ENCODE assay signal across 8 cellular contexts in the genomic region with DNA sequence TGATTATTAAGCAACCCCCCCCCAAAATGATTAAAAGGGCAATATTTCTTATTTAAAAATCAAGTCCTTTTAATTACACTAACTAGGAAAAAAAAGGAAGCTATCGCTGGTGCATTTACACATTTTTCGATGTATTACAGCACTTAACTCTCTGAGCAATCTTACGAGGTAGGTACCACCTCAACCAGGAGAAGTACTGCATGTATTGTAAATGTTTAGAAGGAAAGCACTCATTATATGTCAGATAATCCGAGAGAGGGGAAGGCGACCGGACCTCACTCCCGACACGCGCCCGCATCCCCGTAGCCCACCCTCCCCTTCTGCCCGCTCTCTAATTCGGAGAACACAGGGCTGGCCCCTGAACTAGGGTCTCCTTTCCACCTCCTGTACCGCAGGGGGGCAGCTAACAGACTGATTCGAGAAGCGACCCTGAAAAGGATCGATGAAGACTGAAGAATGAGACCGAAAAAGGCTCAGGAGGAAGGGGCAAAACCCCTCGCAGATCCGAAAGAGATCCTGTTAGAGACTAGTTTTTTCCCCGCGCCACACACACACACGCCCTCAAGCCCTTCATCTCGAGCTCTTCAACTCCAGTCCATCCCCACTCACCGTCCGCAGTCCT. TPM values are rescaled to one million over a fixed set of nuclear protein-coding genes. Genes with fewer than 3 reads are reported as not detected.
A peak's percentile ranks its signal among the peaks of the same experiment; 100 is the strongest.
DNase-seq lines count a peak whose midpoint lies in the region; ATAC-seq, FAIRE-seq and TF ChIP-seq lines count a peak whose summit lies in the region.

No MANE protein-coding gene starts in this region.

- no peaks in the 10 kb centered on the region for H3K9me3 ChIP-seq in K562 (replicated peaks; ENCODE audit: control insufficient read depth, insufficient read depth, low read depth, low read length)

- intact Hi-C loops in K562 (cut with micrococcal nuclease), result loop anchor here (5.0 kb wide), 1 partner anchor 128 kb away; no protein-coding TSS in a partner anchor

- no peaks in the 10 kb centered on the region for H3K9me1 ChIP-seq in K562 (ENCODE audit: control insufficient read depth, insufficient read depth, low read length)

- H2AFZ ChIP-seq in K562 (ENCODE audit: low read depth, low read length), result peak overlapping the region; percentile 95

- H3K27ac ChIP-seq in K562 (ENCODE audit: extremely low read depth, low read depth, low read length), result peak overlapping the region; percentile 90
- H3K27ac ChIP-seq in mesendoderm (ENCODE audit: low read depth, low read length), result peak overlapping the region; percentile 47

- ATAC-seq in HG03342 (IDR thresholded peaks at IDR 0.05; ENCODE audit: unreplicated experiment), result peak; percentile 4
- peak; percentile 47 for ATAC-seq in K562

- H3K18ac ChIP-seq in mesendoderm (ENCODE audit: low read length), result peak overlapping the region; percentile 53

- H3K27ac Mint-ChIP-seq in activated naive CD4-positive, alpha-beta T cell treated with anti-CD3 and anti-CD28 coated beads, Interleukin-2, amount 50 U/mL, for 24 hours, result peak overlapping the region; percentile 97

- H2AK5ac ChIP-seq in mesendoderm (ENCODE audit: low read length), result no peak overlapping the region

- no peaks in the 10 kb centered on the region for H3K9me3 Mint-ChIP-seq in activated naive CD4-positive, alpha-beta T cell treated with anti-CD3 and anti-CD28 coated beads, Interleukin-2, amount 50 U/mL, for 24 hours

- peaks cover 3 to 5% of the 10 kb centered on the region in 2 experiments; a peak in 3 of 5 replicates for H3K4me1 ChIP-seq in K562 (replicated peaks in 1 of 2; ENCODE audit: control insufficient read depth in 2 of 2, insufficient read depth in 2 of 2, low read length in 2 of 2)
- peaks cover 2% of the 10 kb centered on the region for H3K4me1 ChIP-seq in mesendoderm (ENCODE audit: control insufficient read depth, low read depth, low read length)

- peak overlapping the region; percentile 95 for H3K4me3 Mint-ChIP-seq in activated naive CD4-positive, alpha-beta T cell treated with anti-CD3 and anti-CD28 coated beads, Interleukin-2, amount 50 U/mL, for 24 hours

- 0% methylated on average over 9 of the region's 26 CpGs for WGBS in K562 (ENCODE audit: insufficient coverage, low coverage, missing lambda C conversion rate)
- no CpG with 5 or more reads among the region's 26 CpGs for WGBS in mesendoderm (ENCODE audit: extremely low coverage, insufficient coverage, low lambda C conversion rate)

- TF ChIP-seq EP300 in K562 (IDR thresholded peaks at IDR 0.05; ENCODE audit: low read length), result no peak

- H4K20me1 ChIP-seq in K562 (replicated peaks; ENCODE audit: control insufficient read depth, insufficient read depth, low read length), result no peaks in the 10 kb centered on the region

- H4K5ac ChIP-seq in mesendoderm (ENCODE audit: low read length), result no peak overlapping the region

- TSS peak; percentile 55 for BruUV-seq in K562 (replicated peaks; lab: Mats Ljungman, UMichigan)

- peaks cover 61% of the 10 kb centered on the region for H3K36me3 ChIP-seq in K562 (ENCODE audit: control insufficient read depth, insufficient read depth, low read length)
- H3K36me3 ChIP-seq in mesendoderm (ENCODE audit: control insufficient read depth, insufficient read depth, low read length), result no peaks in the 10 kb centered on the region

- no peaks in the 10 kb centered on the region for H3K27me3 Mint-ChIP-seq in activated naive CD4-positive, alpha-beta T cell treated with anti-CD3 and anti-CD28 coated beads, Interleukin-2, amount 50 U/mL, for 24 hours

- H2BK5ac ChIP-seq in mesendoderm (ENCODE audit: low read length), result no peak overlapping the region

- peak overlapping the region; percentile 6 for H3K4ac ChIP-seq in mesendoderm (ENCODE audit: low read depth, low read length)

- peak; percentile 83; the same call in 1 of the 2 replicates for TF ChIP-seq POLR2A in K562 (conservative IDR thresholded peaks at IDR 0.05)

- CTCF ChIA-PET in K562 (lab: Yijun Ruan, JAX; ENCODE audit: low intra/inter-chr PET ratio), result no interaction called here

- H3K4me2 ChIP-seq in K562 (ENCODE audit: insufficient read depth, low read length) (peak overlapping the region; percentile 98), mesendoderm (ENCODE audit: low read length) (peak overlapping the region; percentile 52)

- no peak for TF ChIP-seq CTCF in K562 (IDR thresholded peaks at IDR 0.05 in 2 of 3, conservative IDR thresholded peaks at IDR 0.05 in 1 of 3; ENCODE audit: insufficient read depth in 2 of 3, low read depth in 1 of 3, low read length in 3 of 3)

- DNase-seq in activated naive CD4-positive, alpha-beta T cell treated with anti-CD3 and anti-CD28 coated beads, Interleukin-2, amount 50 U/mL, for 16 hours, result no peak
- peak in 2 of 4 experiments; percentile 23 to 27 for DNase-seq in K562 (ENCODE audit: extremely low read depth in 1 of 4, low spot score in 3 of 4)
- DNase-seq in mesendoderm, result no peak
- no peak for DNase-seq in SKM-1 treated with dmso at 0.1 percent for 144 hours (lab: John Stamatoyannopoulos, UW; ENCODE audit: unreplicated experiment)
- no peak for DNase-seq in NCI-H128 (lab: John Stamatoyannopoulos, UW; ENCODE audit: unreplicated experiment)
- DNase-seq in NOMO-1 (lab: John Stamatoyannopoulos, UW; ENCODE audit: unreplicated experiment in 2 of 2), result no peak

- H3K4me3 ChIP-seq in K562 (peak overlapping the region; percentile 73), mesendoderm (ENCODE audit: low read length) (peak overlapping the region; percentile 95)

- H3K9ac ChIP-seq in K562 (ENCODE audit: insufficient read depth in 1 of 2, low read depth in 2 of 2, low read length in 2 of 2) (peak overlapping the region; percentile 83 to 94), mesendoderm (ENCODE audit: low read length) (peak overlapping the region; percentile 94)

- no peak overlapping the region for H2BK15ac ChIP-seq in mesendoderm (replicated peaks; ENCODE audit: low read depth)

- H3K79me2 ChIP-seq in K562 (ENCODE audit: control insufficient read depth, insufficient read depth, low read length), result peaks cover 88% of the 10 kb centered on the region
- peaks cover 37% of the 10 kb centered on the region for H3K79me2 ChIP-seq in mesendoderm (ENCODE audit: control insufficient read depth, insufficient read depth, low read length)

- H2BK120ac ChIP-seq in mesendoderm (ENCODE audit: low read depth, low read length), result no peak overlapping the region

- no peak for TF ChIP-seq RAD21 in K562 (CRISPR knock-in tag; conservative IDR thresholded peaks at IDR 0.05 in 1 of 2, IDR thresholded peaks at IDR 0.05 in 1 of 2)

- POLR2A ChIA-PET in K562 (lab: Yijun Ruan, JAX), result interaction anchor here (1.2 kb wide), 1 partner anchor 18 kb away, joined by 6 read pairs; no protein-coding TSS in a partner anchor

- FAIRE-seq in K562 (lab: Jason Lieb, UNC), result no peak

- H3K4me1 Mint-ChIP-seq in activated naive CD4-positive, alpha-beta T cell treated with anti-CD3 and anti-CD28 coated beads, Interleukin-2, amount 50 U/mL, for 24 hours, result peaks cover 77% of the 10 kb centered on the region

- H3K56ac ChIP-seq in mesendoderm (ENCODE audit: low read length), result peak overlapping the region; percentile 96

- H3K27me3 ChIP-seq in K562 (ENCODE audit: control insufficient read depth in 2 of 2, insufficient read depth in 2 of 2, low read length in 2 of 2), result no peaks in the 10 kb centered on the region
- no peaks in the 10 kb centered on the region for H3K27me3 ChIP-seq in mesendoderm (ENCODE audit: insufficient read depth, low read length, poor library complexity)

- peaks cover 13% of the 10 kb centered on the region for H3K79me1 ChIP-seq in mesendoderm (ENCODE audit: low read length)

- H3K23ac ChIP-seq in mesendoderm (ENCODE audit: low read length), result no peak overlapping the region

- no peak overlapping the region for H4K8ac ChIP-seq in mesendoderm (ENCODE audit: low read depth, low read length)

- H3K36me3 Mint-ChIP-seq in activated naive CD4-positive, alpha-beta T cell treated with anti-CD3 and anti-CD28 coated beads, Interleukin-2, amount 50 U/mL, for 24 hours, result peaks cover 12% of the 10 kb centered on the region

- in situ Hi-C loops in K562 (cut with MboI), result no loop called here

RNA-seq across cellular contexts. Expression of a gene that starts 0.3 kb away (rescaled TPM):
- 1.6 and 23.4 TPM in 2 replicates for total RNA-seq in K562 (2011; cell fraction: chromatin; rRNA removed; ENCODE audit: low replicate concordance)
- total RNA-seq in K562 (2011; cell fraction: nucleolus; rRNA removed), result 1.0 and 2.2 TPM in 2 replicates
- 3.4 and 4.7 TPM in 2 replicates for total RNA-seq in K562 (2011; cell fraction: nucleoplasm; rRNA removed)
- total RNA-seq in K562 (2014; rRNA removed) (16.0 and 18.6 TPM in 2 replicates), K562 (2014; rRNA removed; fragmentation: Illumina TruSeq; extraction: Trizol) (30.4 and 32.8 TPM in 2 replicates), K562 (2015; rRNA removed; fragmentation: Illumina TruSeq; extraction: Trizol) (27.5 and 29.2 TPM in 2 replicates), K562 (2021) (13.8 and 14.0 TPM in 2 replicates)
- polyA plus RNA-seq in K562 (2011; rRNA removed) (6.1 and 7.0 TPM in 2 replicates), K562 (2014; fragmentation: Illumina TruSeq; extraction: Trizol) (21.7 and 28.9 TPM in 2 replicates), K562 (2014; fragmentation: Nextera tagmentation; extraction: Ambion mirVana) (10 to 100 TPM; 14.7 to 15.8 TPM), K562 (2014; rRNA removed) (17.4 and 19.2 TPM in 2 replicates)
- polyA plus RNA-seq in K562 (2011; cell fraction: cytosol; rRNA removed), result 0.25 and 1.1 TPM in 2 replicates
- 1.2 and 2.3 TPM in 2 replicates for polyA plus RNA-seq in K562 (2011; cell fraction: nucleus; rRNA removed)
- polyA plus RNA-seq in K562 (2012), result 7.1 and 15.7 TPM in 2 replicates
- 12.0 and 17.8 TPM in 2 replicates for polyA minus RNA-seq in K562 (2011; rRNA and poly(A)+ RNA removed)
- polyA minus RNA-seq in K562 (2011; cell fraction: cytosol; rRNA and poly(A)+ RNA removed), result 4.0 and 6.5 TPM in 2 replicates
- 5.4 and 15.1 TPM in 2 replicates for polyA minus RNA-seq in K562 (2011; cell fraction: nucleus; rRNA and poly(A)+ RNA removed)
- polyA plus RNA-seq in mesendoderm (2013, experiment 1 of 2), result 56.8 TPM
- 57.3 TPM for polyA plus RNA-seq in mesendoderm (2013, experiment 2 of 2)

RNA-seq across cellular contexts. Expression of a gene that starts 0.4 kb away (rescaled TPM):
- 14.1 and 79.1 TPM in 2 replicates for total RNA-seq in K562 (2011; cell fraction: chromatin; rRNA removed; ENCODE audit: low replicate concordance)
- total RNA-seq in K562 (2011; cell fraction: nucleolus; rRNA removed), result 13.7 and 15.5 TPM in 2 replicates
- 20.4 and 28.9 TPM in 2 replicates for total RNA-seq in K562 (2011; cell fraction: nucleoplasm; rRNA removed)
- 16.1 and 17.2 TPM in 2 replicates for total RNA-seq in K562 (2014; rRNA removed)
- total RNA-seq in K562 (2014; rRNA removed; fragmentation: Illumina TruSeq; extraction: Trizol), result 30.3 and 36.5 TPM in 2 replicates
- total RNA-seq in K562 (2015; rRNA removed; fragmentation: Illumina TruSeq; extraction: Trizol), result 20.3 and 23.6 TPM in 2 replicates
- total RNA-seq in K562 (2021), result 27.8 and 33.1 TPM in 2 replicates
- polyA plus RNA-seq in K562 (2011; rRNA removed), result 25.3 and 29.5 TPM in 2 replicates
- 4.5 and 15.9 TPM in 2 replicates for polyA plus RNA-seq in K562 (2011; cell fraction: cytosol; rRNA removed)
- 18.8 and 50.8 TPM in 2 replicates for polyA plus RNA-seq in K562 (2011; cell fraction: nucleus; rRNA removed)
- 16.6 and 18.1 TPM in 2 replicates for polyA plus RNA-seq in K562 (2012)
- polyA plus RNA-seq in K562 (2014; fragmentation: Illumina TruSeq; extraction: Trizol), result 20.3 and 20.5 TPM in 2 replicates
- 10 to 100 TPM; 27.3 to 32.3 TPM for polyA plus RNA-seq in K562 (2014; fragmentation: Nextera tagmentation; extraction: Ambion mirVana)
- 25.5 and 31.8 TPM in 2 replicates for polyA plus RNA-seq in K562 (2014; rRNA removed)
- polyA minus RNA-seq in K562 (2011; rRNA and poly(A)+ RNA removed), result 25.3 and 37.2 TPM in 2 replicates
- 7.2 and 12.5 TPM in 2 replicates for polyA minus RNA-seq in K562 (2011; cell fraction: cytosol; rRNA and poly(A)+ RNA removed)
- 16.0 and 42.3 TPM in 2 replicates for polyA minus RNA-seq in K562 (2011; cell fraction: nucleus; rRNA and poly(A)+ RNA removed)
- polyA plus RNA-seq in mesendoderm (2013, experiment 1 of 2), result 23.3 TPM
- 23.6 TPM for polyA plus RNA-seq in mesendoderm (2013, experiment 2 of 2)
